In genomic region chr12:113464852-113465719, GRCh38 we compare ENCODE assay signal across 12 cellular contexts. TPM values are rescaled to one million over a fixed set of nuclear protein-coding genes. Genes with fewer than 3 reads are reported as not detected.
DNase-seq lines count a peak whose midpoint lies in the region; ATAC-seq, FAIRE-seq and TF ChIP-seq lines count a peak whose summit lies in the region.
"Had no signal": no experiment of that assay in that cellular context is flagged by ENCODE, and none has a peak within 500 bp of the region (broad histone marks: within the 10 kb centered on the region; RNA-seq: fewer than 3 reads in every experiment).

No MANE protein-coding gene starts in this region.

- H3K36me3 ChIP-seq in HAP-1 (replicated peaks) = no peaks in the 10 kb centered on the region
- H3K36me3 ChIP-seq in bronchial epithelial cell (ENCODE audit: control insufficient read depth, insufficient read depth, low read length) = no peaks in the 10 kb centered on the region
- H3K36me3 ChIP-seq in neuronal stem cell (replicated peaks in 1 of 2; ENCODE audit: control insufficient read depth in 2 of 2, insufficient read depth in 2 of 2, low read length in 2 of 2) = peaks cover 0 to 8% of the 10 kb centered on the region in 2 donors
- H3K36me3 ChIP-seq in esophagus squamous epithelium = no peaks in the 10 kb centered on the region

- H2AFZ ChIP-seq in neuronal stem cell (ENCODE audit: low read length) = peak overlapping the region; percentile 58

- H3K23ac ChIP-seq in neuronal stem cell (ENCODE audit: low read depth, low read length, poor library complexity) = no peak overlapping the region

- peak; percentile 25 for DNase-seq in NCI-H2227 (lab: John Stamatoyannopoulos, UW; ENCODE audit: unreplicated experiment)
- DNase-seq in NCI-H2227 treated with DMSO at 0.1 percent for 48 hours (lab: John Stamatoyannopoulos, UW) = no peak
- DNase-seq in HAP-1 (ENCODE audit: low spot score in 2 of 2) = peak; percentile 18 to 61
- DNase-seq in bronchial epithelial cell (ENCODE audit: low read depth) = no peak
- peak; percentile 80 for DNase-seq in neuronal stem cell (ENCODE audit: low spot score)
- DNase-seq in esophagus squamous epithelium (lab: John Stamatoyannopoulos, UW) = no peak
- DNase-seq: dermis blood vessel endothelial cell; NCI-H1105; stimulated activated CD4-positive, alpha-beta T cell treated with anti-CD3 and anti-CD28 coated beads, Interleukin-4, amount 100 ng/mL, for 24 hours had no signal

- in situ Hi-C loops in HAP-1 (cut with MboI; ENCODE audit: low sequenced_read_pairs) = no loop called here

- H3K4me2 ChIP-seq in neuronal stem cell (ENCODE audit: insufficient read depth, low read length, poor library complexity, severe bottlenecking) = peak overlapping the region; percentile 85

- H4K91ac ChIP-seq in neuronal stem cell (ENCODE audit: low read depth, low read length, poor library complexity) = no peak overlapping the region

- H2AK5ac ChIP-seq in neuronal stem cell (ENCODE audit: low read depth, low read length) = peak overlapping the region; percentile 98

- no peak for TF ChIP-seq POLR2A in esophagus squamous epithelium (IDR thresholded peaks at IDR 0.05)

- H3K79me1 ChIP-seq in neuronal stem cell (ENCODE audit: low read depth, low read length) = peaks cover 7% of the 10 kb centered on the region

- H3K4me1 ChIP-seq in HAP-1 = no peaks in the 10 kb centered on the region
- peaks cover 18 to 45% of the 10 kb centered on the region in 2 donors for H3K4me1 ChIP-seq in neuronal stem cell (ENCODE audit: control insufficient read depth in 2 of 2, insufficient read depth in 1 of 2, low read depth in 1 of 2, low read length in 2 of 2)
- H3K4me1 ChIP-seq in esophagus squamous epithelium = peaks cover 20 to 63% (median 40%) of the 10 kb centered on the region in 3 donors

- H3K9me3 ChIP-seq in HAP-1 = no peaks in the 10 kb centered on the region
- peaks cover 0 to 5% of the 10 kb centered on the region in 2 donors for H3K9me3 ChIP-seq in neuronal stem cell (replicated peaks in 1 of 2; ENCODE audit: control insufficient read depth in 2 of 2, insufficient read depth in 1 of 2, low read depth in 1 of 2, low read length in 2 of 2)
- H3K9me3 ChIP-seq in esophagus squamous epithelium = no peaks in the 10 kb centered on the region

- H3K9ac ChIP-seq in neuronal stem cell (ENCODE audit: low read depth, low read length, poor library complexity) = peak overlapping the region; percentile 46

- WGBS in neuronal stem cell (ENCODE audit: extremely low coverage in 2 of 2, insufficient read length in 2 of 2, insufficient replicate concordance in 1 of 2), 2 donors = no CpG with 5 or more reads among the region's 64 CpGs
- 1 to 4% methylated on average over 13 to 33 of the region's 64 CpGs for WGBS in esophagus squamous epithelium, 2 donors

- FAIRE-seq in bronchial epithelial cell (lab: Jason Lieb, UNC) = no peak

- H3K27me3 ChIP-seq in HAP-1 (ENCODE audit: low read depth) (peaks cover 81% of the 10 kb centered on the region), bronchial epithelial cell (ENCODE audit: control insufficient read depth, insufficient read depth, low read length) (peaks cover 51% of the 10 kb centered on the region), neuronal stem cell (ENCODE audit: control insufficient read depth in 3 of 3, insufficient read depth in 3 of 3, low read depth in 1 of 3, low read length in 3 of 3) (peaks cover 8 to 88% (median 50%) of the 10 kb centered on the region in 3 experiments), esophagus squamous epithelium (peaks cover 39 to 98% (median 62%) of the 10 kb centered on the region in 4 donors)

- no peak overlapping the region for H2BK5ac ChIP-seq in neuronal stem cell (ENCODE audit: low read length)

- peak overlapping the region; percentile 91 for H3K18ac ChIP-seq in neuronal stem cell (ENCODE audit: low read length)

- H2BK15ac ChIP-seq in neuronal stem cell (ENCODE audit: low read length) = no peak overlapping the region

- ATAC-seq in GM21723 (IDR thresholded peaks at IDR 0.05; ENCODE audit: unreplicated experiment) = no peak
- ATAC-seq in HG02759 (IDR thresholded peaks at IDR 0.05; ENCODE audit: unreplicated experiment) = no peak
- ATAC-seq: HCT116 had no signal

- H3K14ac ChIP-seq in neuronal stem cell (ENCODE audit: low read length) = no peak overlapping the region

- intact Hi-C loops in esophagus squamous epithelium (cut with DNase I) = loop anchor here (10.0 kb wide), 1 partner anchor 450 kb away; no protein-coding TSS in a partner anchor

- peak overlapping the region; percentile 43 for H2BK120ac ChIP-seq in neuronal stem cell (ENCODE audit: low read depth, low read length)

- no peak overlapping the region for H4K8ac ChIP-seq in neuronal stem cell (ENCODE audit: low read depth, low read length)

- TF ChIP-seq CTCF in bronchial epithelial cell (IDR thresholded peaks at IDR 0.05; ENCODE audit: insufficient read depth, low read length, severe bottlenecking) (no peak), esophagus squamous epithelium (IDR thresholded peaks at IDR 0.05) (no peak)

- no peak overlapping the region for H2BK12ac ChIP-seq in neuronal stem cell (ENCODE audit: low read length)

- H3K27ac ChIP-seq in neuronal stem cell (replicated peaks; ENCODE audit: low read length) = no peak overlapping the region
- no peak overlapping the region for H3K27ac ChIP-seq in esophagus squamous epithelium

- H3K4me3 ChIP-seq in HAP-1 (no peak overlapping the region), bronchial epithelial cell (ENCODE audit: low read depth, low read length) (peak overlapping the region; percentile 8), neuronal stem cell (ENCODE audit: low read length in 2 of 2) (no peak overlapping the region), esophagus squamous epithelium (peak overlapping the region in 2 of 4 donors; percentile 22 to 55)

- no peak overlapping the region for H3K4ac ChIP-seq in neuronal stem cell (ENCODE audit: low read length)

RNA-seq across cellular contexts. Expression of gene LHX5, which starts 6.6 kb away (rescaled TPM):
- total RNA-seq in bronchial epithelial cell (0.26 and 0.77 TPM in 2 replicates), esophagus squamous epithelium (not detected)
- polyA plus RNA-seq in neuronal stem cell (2013, experiment 1 of 2) = 8.4 TPM
- 8.3 TPM for polyA plus RNA-seq in neuronal stem cell (2013, experiment 2 of 2)
- total RNA-seq: dermis blood vessel endothelial cell had no signal

RNA-seq across cellular contexts. Expression of gene SDSL, which starts 42.9 kb away (rescaled TPM):
- total RNA-seq in bronchial epithelial cell (4.7 and 21.5 TPM in 2 replicates), esophagus squamous epithelium (1 to 10 TPM in 2 of 4 donors, under 1 TPM in 1, not detected in 1; 0.48 to 3.1 (median 1.5) TPM)
- polyA plus RNA-seq in neuronal stem cell (2013, experiment 1 of 2) = 1.0 TPM
- 0.90 TPM for polyA plus RNA-seq in neuronal stem cell (2013, experiment 2 of 2)

Comparison
In these comparisons a context has a peak if more than half of its experiments do, and no peak if none do; other contexts are left out.
1. DNase-seq: peak in NCI-H2227 (single experiment), HAP-1 (2 of 2) and neuronal stem cell (single experiment); none in NCI-H2227 treated with DMSO at 0.1 percent for 48 hours (single experiment), bronchial epithelial cell (single experiment) and esophagus squamous epithelium (single experiment).